ENCODE assay signal across 1 cellular context in the genomic region with DNA sequence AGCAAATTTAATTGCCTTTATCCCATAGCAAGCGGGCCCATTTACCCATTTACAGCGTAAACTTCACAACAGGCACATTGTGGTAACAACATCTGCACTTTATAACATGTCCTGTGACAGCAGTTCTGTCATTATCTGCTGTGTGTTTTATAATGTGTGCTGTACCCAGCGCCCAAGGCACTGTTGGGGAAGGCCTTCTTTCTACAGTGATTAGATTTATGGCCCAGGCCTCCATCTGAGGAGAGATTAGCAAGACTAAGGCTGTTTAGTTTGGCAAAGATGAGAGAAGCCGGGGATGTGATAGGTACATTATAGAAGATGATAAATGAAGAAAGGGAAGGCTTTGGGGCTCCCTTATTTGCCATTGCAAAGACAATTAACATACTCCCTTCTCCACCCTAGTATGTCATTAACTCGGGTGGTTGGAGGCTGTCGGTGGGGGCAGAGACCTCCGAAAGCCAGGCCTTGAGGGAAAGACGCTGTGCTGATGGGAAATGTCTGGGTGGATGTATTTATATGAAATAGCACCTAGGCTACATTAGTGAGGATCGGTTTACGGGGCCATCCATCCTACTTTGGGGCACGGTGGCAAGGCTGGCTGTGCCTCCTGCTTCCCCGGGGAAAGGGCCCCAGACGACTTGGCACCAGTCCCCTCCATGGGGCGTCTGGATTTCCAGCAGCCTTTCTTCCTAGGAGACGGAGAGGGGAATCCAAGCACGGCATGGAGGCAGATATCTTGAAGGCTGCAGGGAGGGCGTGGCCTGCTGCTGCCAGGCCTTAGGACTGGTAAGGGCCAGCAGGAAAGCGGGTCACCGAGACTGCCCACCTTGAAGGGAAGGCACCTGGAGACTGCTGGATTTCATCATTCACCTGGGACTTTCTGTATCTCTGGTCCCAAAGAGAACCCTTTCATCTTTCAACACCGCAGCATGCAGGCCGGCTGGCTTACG.
A peak's percentile ranks its signal among the peaks of the same experiment; 100 is the strongest.
TF ChIP-seq lines count a peak whose summit lies in the region.

No MANE protein-coding gene starts in this region.

TF ChIP-seq in H1, 55 proteins besides CTCF, POLR2A, EP300 and RAD21:
- TF ChIP-seq EZH2 (IDR thresholded peaks at IDR 0.05; ENCODE audit: low read depth, low read length, severe bottlenecking) (peak; percentile 29), JUND (IDR thresholded peaks at IDR 0.05; ENCODE audit: low read length) (no peak)
- TF ChIP-seq, protein P1, sequence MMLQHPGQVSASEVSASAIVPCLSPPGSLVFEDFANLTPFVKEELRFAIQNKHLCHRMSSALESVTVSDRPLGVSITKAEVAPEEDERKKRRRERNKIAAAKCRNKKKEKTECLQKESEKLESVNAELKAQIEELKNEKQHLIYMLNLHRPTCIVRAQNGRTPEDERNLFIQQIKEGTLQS (IDR thresholded peaks at IDR 0.05; ENCODE audit: insufficient read depth, low read depth, low read length) = 0 out of 2 replicates have a peak, but pooled peaks have one; percentile 13
- TF ChIP-seq, protein P2, sequence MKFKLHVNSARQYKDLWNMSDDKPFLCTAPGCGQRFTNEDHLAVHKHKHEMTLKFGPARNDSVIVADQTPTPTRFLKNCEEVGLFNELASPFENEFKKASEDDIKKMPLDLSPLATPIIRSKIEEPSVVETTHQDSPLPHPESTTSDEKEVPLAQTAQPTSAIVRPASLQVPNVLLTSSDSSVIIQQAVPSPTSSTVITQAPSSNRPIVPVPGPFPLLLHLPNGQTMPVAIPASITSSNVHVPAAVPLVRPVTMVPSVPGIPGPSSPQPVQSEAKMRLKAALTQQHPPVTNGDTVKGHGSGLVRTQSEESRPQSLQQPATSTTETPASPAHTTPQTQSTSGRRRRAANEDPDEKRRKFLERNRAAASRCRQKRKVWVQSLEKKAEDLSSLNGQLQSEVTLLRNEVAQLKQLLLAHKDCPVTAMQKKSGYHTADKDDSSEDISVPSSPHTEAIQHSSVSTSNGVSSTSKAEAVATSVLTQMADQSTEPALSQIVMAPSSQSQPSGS (IDR thresholded peaks at IDR 0.05; ENCODE audit: low read length) = no peak
